Comparison of ENCODE assay signal across 9 cellular contexts in the genomic region with DNA sequence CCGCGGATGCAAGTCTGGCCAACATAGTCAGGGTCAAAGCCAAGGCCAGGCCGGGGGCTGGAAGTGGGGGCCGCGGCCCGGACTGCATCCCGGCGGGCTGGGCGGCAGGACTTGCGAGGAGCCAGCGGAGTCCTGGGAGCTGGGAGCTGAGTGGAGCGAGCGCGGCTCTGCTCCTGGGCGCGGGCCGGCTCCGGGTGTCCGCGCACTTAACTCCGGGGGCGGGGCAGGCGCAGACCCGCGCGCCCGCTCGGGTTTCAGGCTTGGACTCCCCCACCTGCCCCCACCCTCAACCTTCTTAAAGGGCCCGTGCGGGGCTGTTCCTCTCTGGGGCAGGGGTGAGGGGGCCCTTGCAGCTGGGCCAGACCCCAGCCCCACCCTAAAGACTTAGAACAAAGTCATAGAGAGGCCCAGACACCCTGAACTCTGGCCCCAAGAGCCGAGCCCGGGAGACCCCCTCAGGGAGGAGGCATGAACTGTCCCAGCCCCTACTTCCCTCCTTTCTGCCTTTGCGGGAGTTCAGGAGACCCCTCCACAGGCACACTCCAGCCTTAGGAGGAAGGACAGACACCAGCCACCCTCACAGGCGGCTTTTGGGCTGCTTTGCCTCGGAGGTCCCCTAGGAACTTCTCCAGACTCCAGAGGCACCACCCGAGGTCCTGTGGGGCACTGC. TPM values are rescaled to one million over a fixed set of nuclear protein-coding genes. Genes with fewer than 3 reads are reported as not detected.
A peak's percentile ranks its signal among the peaks of the same experiment; 100 is the strongest.
DNase-seq lines count a peak whose midpoint lies in the region.
"Had no signal": no experiment of that assay in that cellular context is flagged by ENCODE, and none has a peak within 500 bp of the region (broad histone marks: within the 10 kb centered on the region; RNA-seq: fewer than 3 reads in every experiment).

A gene with protein sequence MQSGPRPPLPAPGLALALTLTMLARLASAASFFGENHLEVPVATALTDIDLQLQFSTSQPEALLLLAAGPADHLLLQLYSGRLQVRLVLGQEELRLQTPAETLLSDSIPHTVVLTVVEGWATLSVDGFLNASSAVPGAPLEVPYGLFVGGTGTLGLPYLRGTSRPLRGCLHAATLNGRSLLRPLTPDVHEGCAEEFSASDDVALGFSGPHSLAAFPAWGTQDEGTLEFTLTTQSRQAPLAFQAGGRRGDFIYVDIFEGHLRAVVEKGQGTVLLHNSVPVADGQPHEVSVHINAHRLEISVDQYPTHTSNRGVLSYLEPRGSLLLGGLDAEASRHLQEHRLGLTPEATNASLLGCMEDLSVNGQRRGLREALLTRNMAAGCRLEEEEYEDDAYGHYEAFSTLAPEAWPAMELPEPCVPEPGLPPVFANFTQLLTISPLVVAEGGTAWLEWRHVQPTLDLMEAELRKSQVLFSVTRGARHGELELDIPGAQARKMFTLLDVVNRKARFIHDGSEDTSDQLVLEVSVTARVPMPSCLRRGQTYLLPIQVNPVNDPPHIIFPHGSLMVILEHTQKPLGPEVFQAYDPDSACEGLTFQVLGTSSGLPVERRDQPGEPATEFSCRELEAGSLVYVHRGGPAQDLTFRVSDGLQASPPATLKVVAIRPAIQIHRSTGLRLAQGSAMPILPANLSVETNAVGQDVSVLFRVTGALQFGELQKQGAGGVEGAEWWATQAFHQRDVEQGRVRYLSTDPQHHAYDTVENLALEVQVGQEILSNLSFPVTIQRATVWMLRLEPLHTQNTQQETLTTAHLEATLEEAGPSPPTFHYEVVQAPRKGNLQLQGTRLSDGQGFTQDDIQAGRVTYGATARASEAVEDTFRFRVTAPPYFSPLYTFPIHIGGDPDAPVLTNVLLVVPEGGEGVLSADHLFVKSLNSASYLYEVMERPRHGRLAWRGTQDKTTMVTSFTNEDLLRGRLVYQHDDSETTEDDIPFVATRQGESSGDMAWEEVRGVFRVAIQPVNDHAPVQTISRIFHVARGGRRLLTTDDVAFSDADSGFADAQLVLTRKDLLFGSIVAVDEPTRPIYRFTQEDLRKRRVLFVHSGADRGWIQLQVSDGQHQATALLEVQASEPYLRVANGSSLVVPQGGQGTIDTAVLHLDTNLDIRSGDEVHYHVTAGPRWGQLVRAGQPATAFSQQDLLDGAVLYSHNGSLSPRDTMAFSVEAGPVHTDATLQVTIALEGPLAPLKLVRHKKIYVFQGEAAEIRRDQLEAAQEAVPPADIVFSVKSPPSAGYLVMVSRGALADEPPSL (N-terminal part only) (minus strand): TSS at position 181 of the 670 bp plus-strand sequence. CDS start 93 bp downstream, at position 88.

- DNase-seq in ELR (ENCODE audit: low read depth) (peak; percentile 79), SW480 (ENCODE audit: low spot score) (peak; percentile 22), cardiac septum (ENCODE audit: low spot score) (no peak), NCI-H774 (lab: John Stamatoyannopoulos, UW) (no peak), activated T-cell treated with anti-CD3 and anti-CD28 coated beads for 4 hours (no peak), NCI-H1436 treated with DMSO at 0.1 percent for 48 hours (lab: John Stamatoyannopoulos, UW) (no peak)
- no peak for DNase-seq in effector CD4-positive, alpha-beta T cell

- intact Hi-C loops in cardiac septum (cut with DNase I), result no loop called here

- peak within 1 kb of the TSS; percentile 76 for H3K4me3 ChIP-seq in rectal smooth muscle tissue (ENCODE audit: low read length)

- no peaks in the 10 kb centered on the region for H3K36me3 ChIP-seq in rectal smooth muscle tissue (ENCODE audit: control insufficient read depth, insufficient read depth, low read length)
- H3K36me3 ChIP-seq: neutrophil had no signal

- H3K9ac ChIP-seq in rectal smooth muscle tissue (ENCODE audit: low read length), result peak within 1 kb of the TSS; percentile 61

- H3K27ac ChIP-seq in rectal smooth muscle tissue (ENCODE audit: low read depth, low read length), result peak within 1 kb of the TSS; percentile 99
- H3K27ac ChIP-seq: neutrophil had no signal

- H3K4me1 ChIP-seq in rectal smooth muscle tissue (ENCODE audit: control insufficient read depth, insufficient read depth, low read length), result peaks cover 27% of the 10 kb centered on the region

- no peaks in the 10 kb centered on the region for H3K27me3 ChIP-seq in rectal smooth muscle tissue (ENCODE audit: control insufficient read depth, insufficient read depth, low read length)

RNA-seq across cellular contexts. Expression of the gene that starts here (rescaled TPM):
- total RNA-seq in cardiac septum, result 21.3 TPM

Comparison
In these comparisons a context has a peak if more than half of its experiments do, and no peak if none do; other contexts are left out.
1. DNase-seq: peak in ELR (single experiment) and SW480 (single experiment); none in cardiac septum (single experiment), NCI-H774 (single experiment), effector CD4-positive, alpha-beta T cell (single experiment), activated T-cell treated with anti-CD3 and anti-CD28 coated beads for 4 hours (single experiment) and NCI-H1436 treated with DMSO at 0.1 percent for 48 hours (single experiment).